12 cellular contexts compared by ENCODE assay signal in the genomic region with DNA sequence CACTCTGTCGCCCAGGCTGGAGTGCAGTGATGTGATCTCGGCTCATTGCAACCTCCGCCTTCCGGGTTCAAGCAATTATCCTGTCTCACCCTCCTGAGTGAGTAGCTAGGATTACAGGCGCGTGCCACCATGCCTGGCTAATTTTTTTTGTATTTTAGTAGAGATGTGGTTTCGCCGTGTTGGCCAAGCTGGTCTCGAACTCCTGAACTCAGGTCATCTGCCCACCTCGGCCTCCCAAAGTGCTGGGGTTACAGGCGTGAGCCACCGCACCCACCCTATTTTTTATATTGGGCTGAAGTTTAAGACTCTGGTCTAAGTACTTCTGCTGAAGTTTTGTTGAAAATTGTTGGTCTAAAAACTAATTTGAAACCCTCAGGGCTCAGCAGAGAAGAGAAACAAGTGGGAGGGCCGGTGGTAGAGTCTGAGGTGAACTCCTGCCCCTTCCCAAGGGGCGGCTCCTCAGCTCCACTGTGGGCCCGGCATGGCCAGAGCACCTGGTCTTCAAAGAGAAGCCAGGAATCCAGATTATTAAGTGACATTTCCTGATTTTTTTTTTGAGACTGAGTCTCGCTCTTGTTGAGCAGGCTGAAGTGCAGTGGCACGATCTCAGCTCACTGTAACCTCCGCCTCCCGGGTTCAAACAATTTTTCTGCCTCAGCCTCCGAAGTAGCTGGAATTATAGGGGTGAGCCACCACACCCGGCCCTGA. TPM values are rescaled to one million over a fixed set of nuclear protein-coding genes. Genes with fewer than 3 reads are reported as not detected.
DNase-seq lines count a peak whose midpoint lies in the region; ATAC-seq, FAIRE-seq and TF ChIP-seq lines count a peak whose summit lies in the region.
"Had no signal": no experiment of that assay in that cellular context is flagged by ENCODE, and none has a peak within 500 bp of the region (broad histone marks: within the 10 kb centered on the region; RNA-seq: fewer than 3 reads in every experiment).

No MANE protein-coding gene starts in this region.

- H3K4me3 Mint-ChIP-seq in activated T-helper 2 cell treated with anti-CD3 and anti-CD28 coated beads, Interferon-gamma antibody, Interleukin-2, Interleukin-4, amounts not matched to agents 10 μg/mL and 5 μg/mL and 100 μg/mL, durations not matched to agents 14 hours and 24 hours and 36 hours (ENCODE audit: low read depth): no peak overlapping the region
- H3K4me3 Mint-ChIP-seq: activated CD4-positive, alpha-beta memory T cell treated with anti-CD3 and anti-CD28 coated beads, Interleukin-2, amount 10 ng/mL, durations not matched to agents 7 days and 5 days had no signal

- CTCF ChIA-PET in HEK293 (lab: Yijun Ruan, JAX) (interaction anchor here (0.6 to 2.7 kb wide), 5 partner anchors 12 to 166 kb away, joined by 4 to 17 read pairs (median 5); no protein-coding TSS in a partner anchor), HepG2 (lab: Yijun Ruan, JAX; ENCODE audit: low intra/inter-chr PET ratio, low total read pairs) (no interaction called here)

- H3K27me3 Mint-ChIP-seq in activated T-helper 2 cell treated with anti-CD3 and anti-CD28 coated beads, Interferon-gamma antibody, Interleukin-2, Interleukin-4, amounts not matched to agents 10 μg/mL and 5 μg/mL and 100 μg/mL, durations not matched to agents 14 hours and 24 hours and 36 hours (ENCODE audit: low read depth): peaks cover 3% of the 10 kb centered on the region

- H3K4me1 ChIP-seq in HEK293 (ENCODE audit: control insufficient read depth, insufficient read depth, low read length): peaks cover 5% of the 10 kb centered on the region
- H3K4me1 ChIP-seq in breast epithelium: peaks cover 6 to 11% of the 10 kb centered on the region in 2 donors
- peaks cover 81% of the 10 kb centered on the region for H3K4me1 ChIP-seq in HepG2 (ENCODE audit: insufficient read depth, low read length)

- POLR2A ChIA-PET in HEK293 (lab: Yijun Ruan, JAX) (interaction anchor here (0.7 kb wide), 1 partner anchor 12 kb away, joined by 3 read pairs; no protein-coding TSS in a partner anchor), HepG2 (lab: Yijun Ruan, JAX) (interaction anchor here (2.2 kb wide), 1 partner anchor 32 kb away, joined by 6 read pairs; no protein-coding TSS in a partner anchor)

- in situ Hi-C loops in HepG2 (cut with HindIII; ENCODE audit: extremely low pct_ligation_motif_present, low pct_unique_long_range_greater_than_20kb): no loop called here

- H3K36me3 ChIP-seq in HEK293 (ENCODE audit: control insufficient read depth in 2 of 2, insufficient read depth in 1 of 2, low read length in 2 of 2): peaks cover 0 to 19% of the 10 kb centered on the region in 2 experiments; a peak in 2 of 3 replicates
- no peaks in the 10 kb centered on the region for H3K36me3 ChIP-seq in breast epithelium
- peaks cover 0 to 4% of the 10 kb centered on the region in 2 experiments; a peak in 1 of 5 replicates for H3K36me3 ChIP-seq in HepG2 (replicated peaks in 1 of 2; ENCODE audit: control insufficient read depth in 1 of 2, insufficient read depth in 2 of 2, low read length in 2 of 2)
- H3K36me3 ChIP-seq: ovary had no signal

- FAIRE-seq in HepG2 (lab: Jason Lieb, UNC): no peak

- TF ChIP-seq POLR2A in breast epithelium (IDR thresholded peaks at IDR 0.05) (no peak), HepG2 (IDR thresholded peaks at IDR 0.05; ENCODE audit: insufficient read depth in 1 of 2, low read depth in 2 of 2, low read length in 2 of 2) (no peak)

- DNase-seq in breast epithelium (ENCODE audit: low spot score in 2 of 2) (no peak), HepG2 (ENCODE audit: low spot score) (no peak), cortex of kidney (lab: John Stamatoyannopoulos, UW) (no peak), NCI-H1092 treated with DMSO at 0.1 percent for 48 hours (lab: John Stamatoyannopoulos, UW) (no peak)
- DNase-seq in activated T-helper 2 cell treated with anti-CD3 and anti-CD28 coated beads, Interferon-gamma antibody, Interleukin-2, Interleukin-4, amounts not matched to agents 10 μg/mL and 5 μg/mL and 100 μg/mL, durations not matched to agents 14 hours and 24 hours and 36 hours (ENCODE audit: low spot score): no peak
- DNase-seq: activated CD4-positive, alpha-beta memory T cell treated with anti-CD3 and anti-CD28 coated beads, Interleukin-2, amount 10 ng/mL, durations not matched to agents 7 days and 5 days; activated naive CD4-positive, alpha-beta T cell treated with anti-CD3 and anti-CD28 coated beads, Interleukin-2, amount 50 U/mL, for 16 hours; stimulated activated CD4-positive, alpha-beta T cell treated with anti-CD3 and anti-CD28 coated beads, Interleukin-1b, Interleukin-23, amount 100 ng/mL, for 48 hours had no signal

- intact Hi-C loops in breast epithelium (cut with DNase I; ENCODE audit: low total_unique reads): no loop called here
- intact Hi-C loops in HepG2 (cut with micrococcal nuclease; ENCODE audit: unreplicated experiment): no loop called here
- intact Hi-C loops in activated T-helper 2 cell treated with anti-CD3 and anti-CD28 coated beads, Interferon-gamma antibody, Interleukin-2, Interleukin-4, amounts not matched to agents 10 μg/mL and 5 μg/mL and 100 μg/mL, durations not matched to agents 14 hours and 24 hours and 36 hours (cut with micrococcal nuclease): loop anchor here (10.0 kb wide), 1 partner anchor 411 kb away; no protein-coding TSS in a partner anchor

- H3K4me3 ChIP-seq in HEK293 (ENCODE audit: low read depth, low read length) (no peak overlapping the region), breast epithelium (no peak overlapping the region), HepG2 (replicated peaks in 1 of 3; ENCODE audit: insufficient read depth in 1 of 3, low read depth in 2 of 3, low read length in 3 of 3) (no peak overlapping the region), skin epidermis (no peak overlapping the region)
- H3K4me3 ChIP-seq: ovary had no signal

- H3K9me3 ChIP-seq in HEK293 (ENCODE audit: control insufficient read depth, insufficient read depth, low read depth, low read length) (no peaks in the 10 kb centered on the region), breast epithelium (no peaks in the 10 kb centered on the region), HepG2 (ENCODE audit: low read length) (no peaks in the 10 kb centered on the region)
- H3K9me3 ChIP-seq: ovary had no signal

- TF ChIP-seq EP300 in HepG2 (IDR thresholded peaks at IDR 0.05; ENCODE audit: low read depth in 2 of 2, low read length in 2 of 2) (no peak), HepG2 (CRISPR knock-in tag; IDR thresholded peaks at IDR 0.05; ENCODE audit: borderline replicate concordance) (no peak)

- ATAC-seq in HepG2: no peak
- ATAC-seq in HG02610 (IDR thresholded peaks at IDR 0.05; ENCODE audit: unreplicated experiment): no peak

- H3K4me1 Mint-ChIP-seq in activated T-helper 2 cell treated with anti-CD3 and anti-CD28 coated beads, Interferon-gamma antibody, Interleukin-2, Interleukin-4, amounts not matched to agents 10 μg/mL and 5 μg/mL and 100 μg/mL, durations not matched to agents 14 hours and 24 hours and 36 hours (ENCODE audit: low read depth): peaks cover 2% of the 10 kb centered on the region

- no peaks in the 10 kb centered on the region for H3K27me3 ChIP-seq in breast epithelium
- H3K27me3 ChIP-seq in HepG2 (ENCODE audit: control insufficient read depth in 1 of 2, insufficient read depth in 2 of 2, low read length in 2 of 2): no peaks in the 10 kb centered on the region; a peak in 1 of 5 replicates
- H3K27me3 ChIP-seq: ovary had no signal

- peak overlapping the region; percentile 62 for H3K4me2 ChIP-seq in HepG2 (ENCODE audit: low read depth, low read length)

- TF ChIP-seq CTCF in HEK293 (tag by site-specific recombination; IDR thresholded peaks at IDR 0.05) (no peak), breast epithelium (IDR thresholded peaks at IDR 0.05) (no peak), HepG2 (CRISPR knock-in tag; IDR thresholded peaks at IDR 0.05) (no peak)

- H3K27ac Mint-ChIP-seq in activated T-helper 2 cell treated with anti-CD3 and anti-CD28 coated beads, Interferon-gamma antibody, Interleukin-2, Interleukin-4, amounts not matched to agents 10 μg/mL and 5 μg/mL and 100 μg/mL, durations not matched to agents 14 hours and 24 hours and 36 hours: no peak overlapping the region
- H3K27ac Mint-ChIP-seq: activated CD4-positive, alpha-beta memory T cell treated with anti-CD3 and anti-CD28 coated beads, Interleukin-2, amount 10 ng/mL, durations not matched to agents 7 days and 5 days had no signal

- H3K79me2 ChIP-seq in HepG2 (ENCODE audit: insufficient read depth, low read length): peaks cover 2% of the 10 kb centered on the region

- H3K9ac ChIP-seq in HepG2 (ENCODE audit: insufficient read depth, low read depth, low read length): no peak overlapping the region

- no peaks in the 10 kb centered on the region for H3K9me3 Mint-ChIP-seq in activated T-helper 2 cell treated with anti-CD3 and anti-CD28 coated beads, Interferon-gamma antibody, Interleukin-2, Interleukin-4, amounts not matched to agents 10 μg/mL and 5 μg/mL and 100 μg/mL, durations not matched to agents 14 hours and 24 hours and 36 hours
- H3K9me3 Mint-ChIP-seq: activated CD4-positive, alpha-beta memory T cell treated with anti-CD3 and anti-CD28 coated beads, Interleukin-2, amount 10 ng/mL, durations not matched to agents 7 days and 5 days had no signal

- no peak for TF ChIP-seq RAD21 in HepG2 (CRISPR knock-in tag; IDR thresholded peaks at IDR 0.05)

- no peaks in the 10 kb centered on the region for H3K36me3 Mint-ChIP-seq in activated T-helper 2 cell treated with anti-CD3 and anti-CD28 coated beads, Interferon-gamma antibody, Interleukin-2, Interleukin-4, amounts not matched to agents 10 μg/mL and 5 μg/mL and 100 μg/mL, durations not matched to agents 14 hours and 24 hours and 36 hours (ENCODE audit: low read depth)

- no peaks in the 10 kb centered on the region for H4K20me1 ChIP-seq in HepG2 (ENCODE audit: insufficient read depth, low read length)

- no peak overlapping the region for H2AFZ ChIP-seq in HepG2 (ENCODE audit: low read length)

- 82% methylated on average over 21 of the region's 21 CpGs for WGBS in HepG2 (ENCODE audit: low lambda C conversion rate)

- no TSS peak for BruUV-seq in HepG2 (replicated peaks; lab: Mats Ljungman, UMichigan)

- H3K27ac ChIP-seq in HEK293 (ENCODE audit: extremely low read depth, low read depth, low read length) (no peak overlapping the region), breast epithelium (peak overlapping the region; percentile 84), HepG2 (ENCODE audit: extremely low read length, insufficient read depth, low read length) (peak overlapping the region; percentile 77), skin epidermis (peak overlapping the region in 11 of 21 experiments; percentile 34 to 79 (median 64))

RNA-seq across cellular contexts. Expression of a gene that starts 4.0 kb away (rescaled TPM):
- 10 to 100 TPM; 14.2 to 21.7 (median 14.4) TPM for total RNA-seq in breast epithelium
- total RNA-seq in HepG2 (2016; rRNA removed; fragmentation: Illumina TruSeq; extraction: Trizol): 10.5 and 13.7 TPM in 2 replicates
- total RNA-seq in HepG2 (2016; cell fraction: cytosol; rRNA removed; fragmentation: Illumina TruSeq; extraction: Trizol; ENCODE audit: low read depth): 4.0 and 4.5 TPM in 2 replicates
- 8.3 and 12.0 TPM in 2 replicates for total RNA-seq in HepG2 (2016; cell fraction: insoluble cytoplasmic fraction; rRNA removed; fragmentation: Illumina TruSeq; extraction: Trizol)
- 8.1 and 8.4 TPM in 2 replicates for total RNA-seq in HepG2 (2016; cell fraction: membrane; rRNA removed; fragmentation: Illumina TruSeq; extraction: Trizol)
- 5.7 and 8.2 TPM in 2 replicates for total RNA-seq in HepG2 (2016; cell fraction: nucleus; rRNA removed; fragmentation: Illumina TruSeq; extraction: Trizol)
- polyA plus RNA-seq in HepG2 (2011; rRNA removed): 33.1 and 49.7 TPM in 2 replicates
- 45.0 and 52.1 TPM in 2 replicates for polyA plus RNA-seq in HepG2 (2011; cell fraction: cytosol; rRNA removed)
- 54.1 and 56.2 TPM in 2 replicates for polyA plus RNA-seq in HepG2 (2011; cell fraction: nucleus; rRNA removed)
- 51.6 and 55.6 TPM in 2 replicates for polyA plus RNA-seq in HepG2 (2012)
- 4.4 and 6.3 TPM in 2 replicates for polyA plus RNA-seq in HepG2 (2016; cell fraction: cytosol; fragmentation: Illumina TruSeq; extraction: Trizol; ENCODE audit: low read depth)
- polyA plus RNA-seq in HepG2 (2016; cell fraction: insoluble cytoplasmic fraction; fragmentation: Illumina TruSeq; extraction: Trizol; ENCODE audit: low read depth): 9.3 and 10.5 TPM in 2 replicates
- polyA plus RNA-seq in HepG2 (2016; cell fraction: membrane; fragmentation: Illumina TruSeq; extraction: Trizol; ENCODE audit: low read depth): 7.6 and 9.8 TPM in 2 replicates
- 10.6 and 11.8 TPM in 2 replicates for polyA plus RNA-seq in HepG2 (2016; cell fraction: nucleus; fragmentation: Illumina TruSeq; extraction: Trizol; ENCODE audit: insufficient read depth, low read depth)
- polyA minus RNA-seq in HepG2 (2011; rRNA and poly(A)+ RNA removed; ENCODE audit: low replicate concordance): 4.8 and 66.6 TPM in 2 replicates
- 29.4 and 31.1 TPM in 2 replicates for polyA minus RNA-seq in HepG2 (2011; cell fraction: cytosol; rRNA and poly(A)+ RNA removed)
- 21.3 and 22.1 TPM in 2 replicates for polyA minus RNA-seq in HepG2 (2011; cell fraction: nucleus; rRNA and poly(A)+ RNA removed)
- total RNA-seq in activated T-helper 2 cell treated with anti-CD3 and anti-CD28 coated beads, Interferon-gamma antibody, Interleukin-2, Interleukin-4, amounts not matched to agents 10 μg/mL and 5 μg/mL and 100 μg/mL, durations not matched to agents 14 hours and 24 hours and 36 hours: 1.7 and 2.6 TPM in 2 replicates
